ENCODE assay signal across 1 cellular context in genomic region chr20:11791316-11792228, GRCh38.
TF ChIP-seq lines count a peak whose summit lies in the region.

No MANE protein-coding gene starts in this region.

TF ChIP-seq in IMR-90, 13 proteins besides CTCF, POLR2A, EP300 and RAD21:
- TF ChIP-seq CEBPB (IDR thresholded peaks at IDR 0.05; ENCODE audit: low read depth, low read length) (0 out of 2 replicates have a peak, but pooled peaks have one; percentile 30), NFE2L2 (IDR thresholded peaks at IDR 0.05; ENCODE audit: low read depth, low read length) (no peak)
